In the genomic region with DNA sequence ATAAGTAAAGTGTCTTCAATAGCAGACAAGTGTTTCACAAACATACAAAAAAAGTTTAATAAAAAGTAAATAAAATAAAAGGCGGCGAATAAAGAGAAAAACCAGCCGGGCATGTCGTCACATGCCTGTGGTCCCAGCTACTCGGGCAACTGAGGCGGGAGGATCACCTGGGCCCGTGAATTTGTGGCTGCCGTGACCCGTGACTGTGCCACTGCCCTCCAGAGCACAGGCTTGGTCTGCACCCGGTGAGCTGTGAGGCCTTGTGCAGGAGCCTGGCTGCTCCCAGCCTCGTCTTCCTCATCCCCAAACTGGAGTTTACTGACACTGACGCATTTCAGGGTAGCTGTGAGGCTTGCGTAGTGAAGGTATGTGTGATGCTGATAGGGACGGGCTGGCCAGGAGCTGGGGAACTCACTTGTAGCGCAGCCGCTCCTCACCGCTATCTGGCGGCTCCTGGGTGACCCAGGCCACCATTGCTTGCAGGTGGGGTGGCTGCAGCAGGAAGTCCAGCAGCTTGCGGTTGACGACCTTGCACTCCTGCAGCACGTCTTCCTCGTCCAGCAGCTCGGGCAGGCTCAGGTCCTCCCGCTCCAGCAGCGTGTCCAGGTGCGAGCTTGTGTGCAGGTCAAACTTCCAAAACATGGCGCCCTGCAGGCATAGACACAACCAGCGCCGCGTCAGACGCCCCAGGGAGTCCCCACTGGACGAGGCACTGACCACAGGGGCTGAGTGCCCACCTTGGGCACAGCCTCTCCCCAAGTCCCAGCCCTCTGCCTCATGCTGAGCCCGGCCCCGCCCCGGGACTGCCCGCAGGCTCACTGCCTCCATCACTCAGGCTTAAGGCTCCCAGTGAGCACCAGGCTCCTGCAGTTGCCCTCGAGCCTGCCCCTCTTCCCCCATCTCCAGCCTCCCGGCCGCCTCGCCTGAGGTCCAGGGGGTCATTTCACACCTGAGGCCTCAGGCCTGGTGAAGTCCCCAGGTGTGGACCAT, we compare ENCODE assay signal across 27 cellular contexts. TPM values are rescaled to one million over a fixed set of nuclear protein-coding genes. Genes with fewer than 3 reads are reported as not detected.
DNase-seq lines count a peak whose midpoint lies in the region; ATAC-seq and TF ChIP-seq lines count a peak whose summit lies in the region.
"Had no signal": no experiment of that assay in that cellular context is flagged by ENCODE, and none has a peak within 500 bp of the region (broad histone marks: within the 10 kb centered on the region; RNA-seq: fewer than 3 reads in every experiment).

No MANE protein-coding gene starts in this region.

- H3K4me1 Mint-ChIP-seq in T-helper 17 cell, result peaks cover 29% of the 10 kb centered on the region
- H3K4me1 Mint-ChIP-seq in activated T-cell treated with anti-CD3 and anti-CD28 coated beads, Interleukin-2, amount 50 U/mL, for 72 hours (ENCODE audit: low read depth), result peaks cover 26% of the 10 kb centered on the region

- no peaks in the 10 kb centered on the region for H3K9me3 Mint-ChIP-seq in activated T-cell treated with anti-CD3 and anti-CD28 coated beads, Interleukin-2, amount 50 U/mL, for 72 hours
- H3K9me3 Mint-ChIP-seq: activated CD4-positive, alpha-beta memory T cell treated with anti-CD3 and anti-CD28 coated beads, Interleukin-2, amount 10 ng/mL, durations not matched to agents 7 days and 5 days; activated naive CD8-positive, alpha-beta T cell treated with anti-CD3 and anti-CD28 coated beads for 36 hours; activated T-helper 2 cell treated with anti-CD3 and anti-CD28 coated beads, Interferon-gamma antibody, Interleukin-2, Interleukin-4, amounts not matched to agents 10 μg/mL and 5 μg/mL and 100 μg/mL, durations not matched to agents 14 hours and 24 hours and 36 hours; HFFc6; naive B cell; stimulated activated naive CD8-positive, alpha-beta T cell treated with anti-CD3 and anti-CD28 coated beads, Interleukin-15, Interleukin-2, amounts not matched to agents 100 ng/mL and 50 ng/mL, for 24 hours; T-cell had no signal

- intact Hi-C loops in left ventricle myocardium superior (cut with micrococcal nuclease), result no loop called here
- intact Hi-C loops in lower lobe of right lung (cut with DNase I), result no loop called here

- ATAC-seq in left ventricle myocardium superior (no peak), T-helper 17 cell (no peak), lower lobe of right lung (no peak), GM18517 (IDR thresholded peaks at IDR 0.05; ENCODE audit: unreplicated experiment) (no peak), GM19467 (IDR thresholded peaks at IDR 0.05; ENCODE audit: unreplicated experiment) (no peak), omental fat pad (ENCODE audit: low FRiP score) (no peak)
- no peak for ATAC-seq in activated T-cell treated with anti-CD3 and anti-CD28 coated beads, Interleukin-2, amount 50 U/mL, for 72 hours (replicated peaks in 1 of 2)
- ATAC-seq: T-cell had no signal

- DNase-seq in left ventricle myocardium superior (peak; percentile 11), right atrium auricular region (ENCODE audit: low spot score) (no peak), T-helper 17 cell (no peak), lower lobe of right lung (no peak), omental fat pad (ENCODE audit: low spot score) (no peak)
- no peak for DNase-seq in activated T-cell treated with anti-CD3 and anti-CD28 coated beads, Interleukin-2, amount 50 U/mL, for 72 hours
- DNase-seq: activated CD4-positive, alpha-beta memory T cell treated with anti-CD3 and anti-CD28 coated beads, Interleukin-2, amount 10 ng/mL, durations not matched to agents 7 days and 5 days; activated naive CD8-positive, alpha-beta T cell treated with anti-CD3 and anti-CD28 coated beads for 36 hours; AML-193; naive B cell; NCI-H1092; NCI-H187; NCI-H2171; NCI-H524; NK-92 treated with Interleukin-12 subunit alpha and Interleukin-12 subunit beta, amount 100 ng/mL, for 24 hours; nucleus accumbens; SIG-M5; T-cell had no signal

- no peak overlapping the region for H3K27ac ChIP-seq in right atrium auricular region
- peak overlapping the region; percentile 18 for H3K27ac ChIP-seq in lower lobe of right lung
- H3K27ac ChIP-seq: ascending aorta, cardiac muscle cell had no signal

- H3K36me3 Mint-ChIP-seq in T-helper 17 cell (ENCODE audit: low read depth), result peaks cover 2% of the 10 kb centered on the region
- H3K36me3 Mint-ChIP-seq in activated T-cell treated with anti-CD3 and anti-CD28 coated beads, Interleukin-2, amount 50 U/mL, for 72 hours (ENCODE audit: insufficient read depth in 2 of 2), result peaks cover 4 to 20% of the 10 kb centered on the region in 2 donors

- H3K27me3 Mint-ChIP-seq in T-helper 17 cell, result no peaks in the 10 kb centered on the region
- H3K27me3 Mint-ChIP-seq in activated T-cell treated with anti-CD3 and anti-CD28 coated beads, Interleukin-2, amount 50 U/mL, for 72 hours (ENCODE audit: low read depth), result no peaks in the 10 kb centered on the region
- H3K27me3 Mint-ChIP-seq: activated CD4-positive, alpha-beta memory T cell treated with anti-CD3 and anti-CD28 coated beads, Interleukin-2, amount 10 ng/mL, durations not matched to agents 7 days and 5 days; activated naive CD8-positive, alpha-beta T cell treated with anti-CD3 and anti-CD28 coated beads for 36 hours; naive B cell; stimulated activated naive CD8-positive, alpha-beta T cell treated with anti-CD3 and anti-CD28 coated beads, Interleukin-15, Interleukin-2, amounts not matched to agents 100 ng/mL and 50 ng/mL, for 24 hours; T-cell had no signal

- H3K36me3 ChIP-seq in right atrium auricular region (peaks cover 49% of the 10 kb centered on the region), lower lobe of right lung (peaks cover 54% of the 10 kb centered on the region)

- peak overlapping the region; percentile 21 for H3K27ac Mint-ChIP-seq in T-helper 17 cell
- no peak overlapping the region for H3K27ac Mint-ChIP-seq in activated T-cell treated with anti-CD3 and anti-CD28 coated beads, Interleukin-2, amount 50 U/mL, for 72 hours
- H3K27ac Mint-ChIP-seq: activated naive CD8-positive, alpha-beta T cell treated with anti-CD3 and anti-CD28 coated beads for 36 hours; activated T-helper 2 cell treated with anti-CD3 and anti-CD28 coated beads, Interferon-gamma antibody, Interleukin-2, Interleukin-4, amounts not matched to agents 10 μg/mL and 5 μg/mL and 100 μg/mL, durations not matched to agents 14 hours and 24 hours and 36 hours; stimulated activated naive CD8-positive, alpha-beta T cell treated with anti-CD3 and anti-CD28 coated beads, Interleukin-15, Interleukin-2, amounts not matched to agents 100 ng/mL and 50 ng/mL, for 24 hours; T-cell had no signal

- H3K4me3 ChIP-seq in right atrium auricular region (no peak overlapping the region), lower lobe of right lung (no peak overlapping the region)
- H3K4me3 ChIP-seq: A549, ascending aorta, cardiac muscle cell, coronary artery had no signal

- H3K9me3 ChIP-seq in right atrium auricular region, result no peaks in the 10 kb centered on the region
- H3K9me3 ChIP-seq in T-helper 17 cell (ENCODE audit: control insufficient read depth, low read length, poor library complexity, severe bottlenecking), result no peaks in the 10 kb centered on the region
- no peaks in the 10 kb centered on the region for H3K9me3 ChIP-seq in lower lobe of right lung
- H3K9me3 ChIP-seq: A549, ascending aorta had no signal

- H3K4me3 Mint-ChIP-seq in T-helper 17 cell, result no peak overlapping the region
- no peak overlapping the region for H3K4me3 Mint-ChIP-seq in activated T-cell treated with anti-CD3 and anti-CD28 coated beads, Interleukin-2, amount 50 U/mL, for 72 hours
- H3K4me3 Mint-ChIP-seq: activated CD4-positive, alpha-beta memory T cell treated with anti-CD3 and anti-CD28 coated beads, Interleukin-2, amount 10 ng/mL, durations not matched to agents 7 days and 5 days; activated naive CD8-positive, alpha-beta T cell treated with anti-CD3 and anti-CD28 coated beads for 36 hours; HFFc6; stimulated activated naive CD8-positive, alpha-beta T cell treated with anti-CD3 and anti-CD28 coated beads, Interleukin-15, Interleukin-2, amounts not matched to agents 100 ng/mL and 50 ng/mL, for 24 hours; T-cell had no signal

- H3K4me1 ChIP-seq in right atrium auricular region (peaks cover 0 to 35% of the 10 kb centered on the region in 2 donors), lower lobe of right lung (peaks cover 41% of the 10 kb centered on the region)
- H3K4me1 ChIP-seq: ascending aorta had no signal

- TF ChIP-seq CTCF in right atrium auricular region (IDR thresholded peaks at IDR 0.05) (no peak), lower lobe of right lung (IDR thresholded peaks at IDR 0.05) (no peak), omental fat pad (IDR thresholded peaks at IDR 0.05) (no peak)

- no peaks in the 10 kb centered on the region for H3K27me3 ChIP-seq in right atrium auricular region
- no peaks in the 10 kb centered on the region for H3K27me3 ChIP-seq in lower lobe of right lung (ENCODE audit: low read depth)
- H3K27me3 ChIP-seq: ascending aorta, cardiac muscle cell had no signal

RNA-seq across cellular contexts. Expression of gene PPP6R1, which starts 12.1 kb away (rescaled TPM):
- total RNA-seq in left ventricle myocardium superior (39.2 TPM), right atrium auricular region (10 to 100 TPM; 28.7 to 35.5 TPM), T-helper 17 cell (100 to 1,000 TPM; 183 to 186 TPM), lower lobe of right lung (69.1 TPM), omental fat pad (10 to 100 TPM; 27.8 to 43.6 (median 35.5) TPM)
- total RNA-seq in activated T-cell treated with anti-CD3 and anti-CD28 coated beads, Interleukin-2, amount 50 U/mL, for 72 hours, result 100 to 1,000 TPM; 177 to 202 TPM

RNA-seq across cellular contexts. Expression of gene TMEM86B, which starts 18.2 kb away (rescaled TPM):
- 1.9 TPM for total RNA-seq in left ventricle myocardium superior
- 1 to 10 TPM in 1 of 2 donors, not detected in 1; 1.3 TPM for total RNA-seq in right atrium auricular region
- total RNA-seq in T-helper 17 cell, result 10 to 100 TPM; 12.4 to 12.8 TPM
- 4.8 TPM for total RNA-seq in lower lobe of right lung
- 1 to 10 TPM in 3 of 4 donors, under 1 TPM in 1; 0.65 to 3.5 (median 2.5) TPM for total RNA-seq in omental fat pad
- 10 to 100 TPM in 1 of 2 donors, 1 to 10 TPM in 1; 8.5 to 12.8 TPM for total RNA-seq in activated T-cell treated with anti-CD3 and anti-CD28 coated beads, Interleukin-2, amount 50 U/mL, for 72 hours
- total RNA-seq: ascending aorta had no signal

RNA-seq across cellular contexts. Expression of gene HSPBP1, which starts 33.2 kb away (rescaled TPM):
- 28.6 TPM for total RNA-seq in left ventricle myocardium superior
- 10 to 100 TPM; 29.6 to 35.8 TPM for total RNA-seq in right atrium auricular region
- 10 to 100 TPM; 19.1 to 23.1 TPM for total RNA-seq in T-helper 17 cell
- 23.9 TPM for total RNA-seq in lower lobe of right lung
- 10 to 100 TPM; 19.5 to 25.9 (median 21.2) TPM for total RNA-seq in omental fat pad
- total RNA-seq in activated T-cell treated with anti-CD3 and anti-CD28 coated beads, Interleukin-2, amount 50 U/mL, for 72 hours, result 10 to 100 TPM; 23.9 to 31.1 TPM

RNA-seq across cellular contexts. Expression of gene BRSK1, which starts 37.0 kb away (rescaled TPM):
- 1.9 TPM for total RNA-seq in left ventricle myocardium superior
- 10 to 100 TPM in 1 of 2 donors, 1 to 10 TPM in 1; 5.6 to 15.6 TPM for total RNA-seq in right atrium auricular region
- 1 to 10 TPM; 3.0 to 7.4 TPM for total RNA-seq in T-helper 17 cell
- 1.0 TPM for total RNA-seq in lower lobe of right lung
- 1 to 10 TPM in 1 of 4 donors, under 1 TPM in 1, not detected in 2; 0.19 to 2.1 TPM for total RNA-seq in omental fat pad
- total RNA-seq in activated T-cell treated with anti-CD3 and anti-CD28 coated beads, Interleukin-2, amount 50 U/mL, for 72 hours, result 10 to 100 TPM; 13.0 to 19.6 TPM

RNA-seq across cellular contexts. Expression of gene PTPRH, which starts 37.5 kb away (rescaled TPM):
- total RNA-seq in left ventricle myocardium superior, result 0.47 TPM
- total RNA-seq in right atrium auricular region, result 1 to 10 TPM; 1.3 to 7.8 TPM
- total RNA-seq in T-helper 17 cell, result not detected
- 0.30 TPM for total RNA-seq in lower lobe of right lung
- total RNA-seq in omental fat pad, result 1 to 10 TPM; 1.4 to 9.8 (median 5.5) TPM
- not detected for total RNA-seq in activated T-cell treated with anti-CD3 and anti-CD28 coated beads, Interleukin-2, amount 50 U/mL, for 72 hours
- total RNA-seq: activated CD4-positive, alpha-beta memory T cell treated with anti-CD3 and anti-CD28 coated beads, Interleukin-2, amount 10 ng/mL, durations not matched to agents 7 days and 5 days; activated naive CD8-positive, alpha-beta T cell treated with anti-CD3 and anti-CD28 coated beads for 36 hours; activated T-helper 2 cell treated with anti-CD3 and anti-CD28 coated beads, Interferon-gamma antibody, Interleukin-2, Interleukin-4, amounts not matched to agents 10 μg/mL and 5 μg/mL and 100 μg/mL, durations not matched to agents 14 hours and 24 hours and 36 hours had no signal
